ENCODE assay signal across 20 cellular contexts in the genomic region with DNA sequence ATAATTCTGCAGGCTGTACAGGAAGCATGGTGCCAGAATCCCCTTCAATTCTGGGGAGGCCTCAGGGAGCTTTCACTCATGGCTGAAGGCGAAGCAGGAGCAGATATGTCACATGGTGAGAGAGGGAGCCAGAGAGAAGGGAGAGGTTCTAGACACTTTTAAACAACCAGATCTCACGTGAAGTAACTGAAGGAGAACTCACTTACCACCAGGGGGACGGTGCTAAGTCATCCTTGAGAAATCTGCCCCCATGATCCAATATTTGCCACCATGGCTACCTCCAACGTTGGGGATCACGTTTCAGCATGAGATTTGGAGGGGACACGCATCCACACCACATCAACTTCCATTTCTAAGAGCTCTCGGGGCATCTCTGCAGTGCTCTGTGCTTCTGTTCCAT. TPM values are rescaled to one million over a fixed set of nuclear protein-coding genes. Genes with fewer than 3 reads are reported as not detected.
A peak's percentile ranks its signal among the peaks of the same experiment; 100 is the strongest.
DNase-seq lines count a peak whose midpoint lies in the region; ATAC-seq, FAIRE-seq and TF ChIP-seq lines count a peak whose summit lies in the region.
"Had no signal": no experiment of that assay in that cellular context is flagged by ENCODE, and none has a peak within 500 bp of the region (broad histone marks: within the 10 kb centered on the region; RNA-seq: fewer than 3 reads in every experiment).

No MANE protein-coding gene starts in this region.

- FAIRE-seq in H1 (lab: Jason Lieb, UNC) = no peak
- FAIRE-seq: astrocyte had no signal

- H3K27me3 Mint-ChIP-seq in osteocyte (ENCODE audit: unreplicated experiment) = peaks cover 23% of the 10 kb centered on the region
- H3K27me3 Mint-ChIP-seq: natural killer cell treated with Interleukin-12 subunit alpha and Interleukin-12 subunit beta and Interleukin-15 and Interleukin-18, amount 100 ng/mL, for 72 hours had no signal

- no peak overlapping the region for H4K8ac ChIP-seq in H1 (ENCODE audit: extremely low read depth, insufficient read depth, low read length)

- H3K56ac ChIP-seq in H1 (replicated peaks; ENCODE audit: insufficient read length, low read depth, low read length) = no peak overlapping the region

- H3K4me3 ChIP-seq in OCI-LY1 (ENCODE audit: low read depth, low read length, poor library complexity, severe bottlenecking) (no peak overlapping the region), H1 (ENCODE audit: extremely low read depth in 1 of 4, insufficient read depth in 2 of 4, low read depth in 3 of 4, low read length in 4 of 4) (no peak overlapping the region)
- H3K4me3 ChIP-seq: BLaER1 had no signal

- no peak overlapping the region for H3K4ac ChIP-seq in H1 (replicated peaks; ENCODE audit: insufficient read length, low read depth, low read length)

- H4K91ac ChIP-seq in H1 (replicated peaks; ENCODE audit: insufficient read length, low read length) = no peak overlapping the region

- no peak overlapping the region for H3K18ac ChIP-seq in H1 (ENCODE audit: extremely low read depth, low read length)

- no peak overlapping the region for H3K4me2 ChIP-seq in OCI-LY1 (ENCODE audit: low read length)
- no peak overlapping the region for H3K4me2 ChIP-seq in H1 (ENCODE audit: insufficient read depth in 1 of 2, low read depth in 2 of 2, low read length in 2 of 2)
- H3K4me2 ChIP-seq: BLaER1 had no signal

- TF ChIP-seq POLR2A in H1 (IDR thresholded peaks at IDR 0.05; ENCODE audit: control extremely low read depth in 1 of 2, low read depth in 2 of 2, low read length in 2 of 2) = no peak

- no peak overlapping the region for H3K27ac ChIP-seq in OCI-LY1 (ENCODE audit: low read depth, low read length, poor library complexity, severe bottlenecking)
- no peak overlapping the region for H3K27ac ChIP-seq in H1 (ENCODE audit: low read depth, low read length)
- H3K27ac ChIP-seq: BLaER1, epithelial cell of prostate had no signal

- no peak overlapping the region for H3K27ac Mint-ChIP-seq in osteocyte (ENCODE audit: unreplicated experiment)
- H3K27ac Mint-ChIP-seq: natural killer cell treated with Interleukin-12 subunit alpha and Interleukin-12 subunit beta and Interleukin-15 and Interleukin-18, amount 100 ng/mL, for 72 hours; stimulated activated effector memory CD8-positive, alpha-beta T cell treated with anti-CD3 and anti-CD28 coated beads, Interleukin-12 subunit alpha, Interleukin-12 subunit beta, amount 100 ng/mL, for 72 hours had no signal

- H3K14ac ChIP-seq in H1 (ENCODE audit: insufficient read length) = no peak overlapping the region

- TF ChIP-seq CTCF in GM12872 (IDR thresholded peaks at IDR 0.05; ENCODE audit: insufficient read depth, low read depth, low read length) (peak; percentile 32; the same call in 1 of the 3 replicates), OCI-LY1 (IDR thresholded peaks at IDR 0.05; ENCODE audit: low read length) (peak; percentile 30; the same call in 1 of the 2 replicates), H1 (IDR thresholded peaks at IDR 0.05; ENCODE audit: control extremely low read depth in 1 of 3, insufficient read depth in 1 of 3, low read depth in 1 of 3, low read length in 3 of 3) (peak in 2 of 3 experiments; percentile 32 to 33; a peak in 2 of 4 replicates), osteocyte (IDR thresholded peaks at IDR 0.05) (peak; percentile 22)

- no peaks in the 10 kb centered on the region for H3K23me2 ChIP-seq in H1 (ENCODE audit: low read depth, low read length)

- POLR2A ChIA-PET in H1 (lab: Charles Lee; ENCODE audit: partially characterized antibody) = no interaction called here

- H3K27me3 ChIP-seq in OCI-LY1 (ENCODE audit: insufficient read depth, low read length) (no peaks in the 10 kb centered on the region), H1 (replicated peaks in 1 of 4; ENCODE audit: control insufficient read depth in 3 of 4, extremely low read depth in 1 of 4, insufficient read depth in 3 of 4, low read length in 3 of 4) (no peaks in the 10 kb centered on the region)
- H3K27me3 ChIP-seq: BLaER1 had no signal

- peak in 1 of 2 experiments; percentile 27; a peak in 1 of 4 replicates for TF ChIP-seq RAD21 in H1 (IDR thresholded peaks at IDR 0.05 in 1 of 2, conservative IDR thresholded peaks at IDR 0.05 in 1 of 2; ENCODE audit: low read depth in 2 of 2, low read length in 2 of 2)

- H2BK20ac ChIP-seq in H1 (ENCODE audit: low read length) = no peak overlapping the region

- no peaks in the 10 kb centered on the region for H3K79me2 ChIP-seq in OCI-LY1 (ENCODE audit: insufficient read depth, low read length)
- no peaks in the 10 kb centered on the region for H3K79me2 ChIP-seq in H1 (ENCODE audit: control insufficient read depth in 1 of 2, insufficient read depth in 2 of 2, low read length in 2 of 2)

- H2BK12ac ChIP-seq in H1 (ENCODE audit: low read depth, low read length) = no peak overlapping the region

- no peak overlapping the region for H2AFZ ChIP-seq in OCI-LY1 (ENCODE audit: low read length)
- H2AFZ ChIP-seq in H1 (ENCODE audit: low read length) = peak overlapping the region; percentile 88; the same call in 1 of the 2 replicates

- DNase-seq in H1 (ENCODE audit: low read depth in 1 of 2, low spot score in 2 of 2) (no peak), osteocyte (ENCODE audit: extremely low spot score, unreplicated experiment) (no peak), NCI-H526 (lab: John Stamatoyannopoulos, UW) (no peak), iPS-NIHi7 (ENCODE audit: extremely low spot score) (no peak), DMS79 treated with DMSO at 0.1 percent for 48 hours (lab: John Stamatoyannopoulos, UW) (no peak)
- DNase-seq: activated CD4-positive, alpha-beta T cell treated with anti-CD3 and anti-CD28 coated beads for 48 hours; activated CD8-positive, alpha-beta memory T cell treated with anti-CD3 and anti-CD28 coated beads, Interleukin-2, amount 50 U/mL, for 4 hours; cortex of kidney; DMS53; mammary epithelial cell; NCI-H2029; NCI-H524 had no signal

- no peaks in the 10 kb centered on the region for H3K36me3 ChIP-seq in OCI-LY1 (ENCODE audit: insufficient read depth, low read length)
- no peaks in the 10 kb centered on the region for H3K36me3 ChIP-seq in H1 (ENCODE audit: control insufficient read depth in 2 of 4, insufficient read depth in 4 of 4, low read length in 3 of 4)
- H3K36me3 ChIP-seq: BLaER1 had no signal

- no peak for TF ChIP-seq EP300 in H1 (IDR thresholded peaks at IDR 0.05; ENCODE audit: borderline replicate concordance in 1 of 2, low read depth in 2 of 2, low read length in 2 of 2)

- no peak overlapping the region for H4K5ac ChIP-seq in H1 (ENCODE audit: insufficient read length, low read depth, low read length)

- CTCF ChIA-PET in H1 (lab: Charles Lee; ENCODE audit: partially characterized antibody) = interaction anchor here (0.9 to 2.2 kb wide), 5 partner anchors 10 to 104 kb away, joined by 3 to 10 read pairs (median 4); no protein-coding TSS in a partner anchor

- H3K9me3 Mint-ChIP-seq in osteocyte (ENCODE audit: unreplicated experiment) = no peaks in the 10 kb centered on the region
- H3K9me3 Mint-ChIP-seq: natural killer cell treated with Interleukin-12 subunit alpha and Interleukin-12 subunit beta and Interleukin-15 and Interleukin-18, amount 100 ng/mL, for 72 hours; stimulated activated effector memory CD8-positive, alpha-beta T cell treated with anti-CD3 and anti-CD28 coated beads, Interleukin-12 subunit alpha, Interleukin-12 subunit beta, amount 100 ng/mL, for 72 hours had no signal

- no peak overlapping the region for H3K4me3 Mint-ChIP-seq in osteocyte (ENCODE audit: unreplicated experiment)
- H3K4me3 Mint-ChIP-seq: natural killer cell treated with Interleukin-12 subunit alpha and Interleukin-12 subunit beta and Interleukin-15 and Interleukin-18, amount 100 ng/mL, for 72 hours; stimulated activated effector memory CD8-positive, alpha-beta T cell treated with anti-CD3 and anti-CD28 coated beads, Interleukin-12 subunit alpha, Interleukin-12 subunit beta, amount 100 ng/mL, for 72 hours had no signal

- 83% methylated on average over 7 of the region's 7 CpGs; no CpG with 5 or more reads in 1 of the 2 experiments for WGBS in H1 (ENCODE audit: extremely low coverage in 1 of 2, insufficient coverage in 1 of 2, insufficient read length in 1 of 2, insufficient replicate concordance in 2 of 2, low coverage in 1 of 2, low lambda C conversion rate in 2 of 2, missing lambda C conversion rate in 1 of 2), 2 experiments

- no peaks in the 10 kb centered on the region for H3K9me2 ChIP-seq in OCI-LY1 (ENCODE audit: low read depth, low read length)

- no peak overlapping the region for H3K9ac ChIP-seq in OCI-LY1 (ENCODE audit: low read length)
- no peak overlapping the region for H3K9ac ChIP-seq in H1 (replicated peaks in 1 of 4; ENCODE audit: extremely low read depth in 1 of 4, low read depth in 3 of 4, low read length in 3 of 4)
- H3K9ac ChIP-seq: BLaER1 had no signal

- H2BK5ac ChIP-seq in H1 (ENCODE audit: low read depth, low read length) = no peak overlapping the region

- H3K36me3 Mint-ChIP-seq in osteocyte (ENCODE audit: unreplicated experiment) = no peaks in the 10 kb centered on the region
- H3K36me3 Mint-ChIP-seq: natural killer cell treated with Interleukin-12 subunit alpha and Interleukin-12 subunit beta and Interleukin-15 and Interleukin-18, amount 100 ng/mL, for 72 hours; stimulated activated effector memory CD8-positive, alpha-beta T cell treated with anti-CD3 and anti-CD28 coated beads, Interleukin-12 subunit alpha, Interleukin-12 subunit beta, amount 100 ng/mL, for 72 hours had no signal

- no peaks in the 10 kb centered on the region for H3K4me1 Mint-ChIP-seq in osteocyte (ENCODE audit: unreplicated experiment)
- H3K4me1 Mint-ChIP-seq: stimulated activated effector memory CD8-positive, alpha-beta T cell treated with anti-CD3 and anti-CD28 coated beads, Interleukin-12 subunit alpha, Interleukin-12 subunit beta, amount 100 ng/mL, for 72 hours had no signal

- no peak overlapping the region for H3K23ac ChIP-seq in H1 (ENCODE audit: insufficient read length)

- H3K9me3 ChIP-seq in OCI-LY1 (ENCODE audit: low read length) (no peaks in the 10 kb centered on the region), H1 (ENCODE audit: insufficient read depth in 2 of 2, low read depth in 1 of 2, low read length in 1 of 2) (no peaks in the 10 kb centered on the region)
- H3K9me3 ChIP-seq: BLaER1 had no signal

- no peaks in the 10 kb centered on the region for H3K79me1 ChIP-seq in H1 (ENCODE audit: low read depth, low read length)

- no peak overlapping the region for H2BK15ac ChIP-seq in H1 (ENCODE audit: low read length)

- no peak for ATAC-seq in HG02981 (IDR thresholded peaks at IDR 0.05; ENCODE audit: unreplicated experiment)
- ATAC-seq: natural killer cell treated with Interleukin-12 subunit alpha and Interleukin-12 subunit beta and Interleukin-15 and Interleukin-18, amount 100 ng/mL, for 72 hours; stimulated activated effector memory CD8-positive, alpha-beta T cell treated with anti-CD3 and anti-CD28 coated beads, Interleukin-12 subunit alpha, Interleukin-12 subunit beta, amount 100 ng/mL, for 72 hours had no signal

- H3F3A ChIP-seq in OCI-LY1 (ENCODE audit: insufficient read depth, low read length) = no peaks in the 10 kb centered on the region

- no peaks in the 10 kb centered on the region for H3K4me1 ChIP-seq in OCI-LY1 (ENCODE audit: insufficient read depth, low read length, severe bottlenecking)
- H3K4me1 ChIP-seq in H1 (replicated peaks in 1 of 4; ENCODE audit: control insufficient read depth in 3 of 4, insufficient read depth in 4 of 4, low read length in 3 of 4) = no peaks in the 10 kb centered on the region
- H3K4me1 ChIP-seq: BLaER1 had no signal

- no peaks in the 10 kb centered on the region for H4K20me1 ChIP-seq in OCI-LY1 (ENCODE audit: insufficient read depth, low read length)
- no peaks in the 10 kb centered on the region for H4K20me1 ChIP-seq in H1 (replicated peaks in 1 of 2; ENCODE audit: control insufficient read depth in 1 of 2, insufficient read depth in 2 of 2, low read length in 2 of 2)
- H4K20me1 ChIP-seq: BLaER1 had no signal

- H2BK120ac ChIP-seq in H1 (replicated peaks; ENCODE audit: low read depth, low read length) = no peak overlapping the region

- H2AK5ac ChIP-seq in H1 (ENCODE audit: low read depth, low read length) = no peak overlapping the region

RNA-seq across cellular contexts. Expression of a gene that starts 37.4 kb away (rescaled TPM):
- 55.5 and 58.7 TPM in 2 replicates for total RNA-seq in H1 (2021; fragmentation: NEBNext Ultra II Directional; extraction: Animal tissue kit (Norgen Biotek cat#: 25700))
- polyA plus RNA-seq in H1 (2011; rRNA removed) = 16.2 and 29.2 TPM in 2 replicates
- 28.3 TPM for polyA plus RNA-seq in H1 (2011; cell fraction: cytosol; rRNA removed)
- 12.9 TPM for polyA plus RNA-seq in H1 (2011; cell fraction: nucleus; rRNA removed)
- polyA plus RNA-seq in H1 (2012, experiment 1 of 2) = 17.2 to 33.1 TPM (median 21.4 TPM) in 4 replicates
- polyA plus RNA-seq in H1 (2012, experiment 2 of 2) = 2.4 TPM
- 27.9 TPM for polyA plus RNA-seq in H1 (2013, experiment 1 of 2)
- 25.8 TPM for polyA plus RNA-seq in H1 (2013, experiment 2 of 2)
- polyA minus RNA-seq in H1 (2011; rRNA and poly(A)+ RNA removed) = 51.9 and 68.1 TPM in 2 replicates
- polyA minus RNA-seq in H1 (2011; cell fraction: cytosol; rRNA and poly(A)+ RNA removed) = 29.4 TPM
- polyA minus RNA-seq in H1 (2011; cell fraction: nucleus; rRNA and poly(A)+ RNA removed) = 47.4 TPM
- 54.7 and 55.9 TPM in 2 replicates for total RNA-seq in osteocyte

RNA-seq across cellular contexts. Expression of a gene that starts 43.2 kb away (rescaled TPM):
- 14.3 and 20.5 TPM in 2 replicates for total RNA-seq in H1 (2021; fragmentation: NEBNext Ultra II Directional; extraction: Animal tissue kit (Norgen Biotek cat#: 25700))
- 7.5 and 8.9 TPM in 2 replicates for polyA plus RNA-seq in H1 (2011; rRNA removed)
- polyA plus RNA-seq in H1 (2011; cell fraction: cytosol; rRNA removed) = 7.5 TPM
- polyA plus RNA-seq in H1 (2011; cell fraction: nucleus; rRNA removed) = 5.7 TPM
- polyA plus RNA-seq in H1 (2012, experiment 1 of 2) = 8.8 to 10.7 TPM (median 10.1 TPM) in 4 replicates
- polyA plus RNA-seq in H1 (2012, experiment 2 of 2) = 4.4 TPM
- polyA plus RNA-seq in H1 (2013, experiment 1 of 2) = 15.9 TPM
- polyA plus RNA-seq in H1 (2013, experiment 2 of 2) = 15.0 TPM
- 7.0 and 8.4 TPM in 2 replicates for polyA minus RNA-seq in H1 (2011; rRNA and poly(A)+ RNA removed)
- 10.1 TPM for polyA minus RNA-seq in H1 (2011; cell fraction: cytosol; rRNA and poly(A)+ RNA removed)
- 6.1 TPM for polyA minus RNA-seq in H1 (2011; cell fraction: nucleus; rRNA and poly(A)+ RNA removed)
- 4.0 and 6.5 TPM in 2 replicates for total RNA-seq in osteocyte
